ENCODE assay signal across 26 cellular contexts in genomic region chr5:113268232-113268631, GRCh38.
DNase-seq lines count a peak whose midpoint lies in the region; ATAC-seq, FAIRE-seq and TF ChIP-seq lines count a peak whose summit lies in the region.
"Had no signal": no experiment of that assay in that cellular context is flagged by ENCODE, and none has a peak within 500 bp of the region (broad histone marks: within the 10 kb centered on the region; RNA-seq: fewer than 3 reads in every experiment).

No MANE protein-coding gene starts in this region.

- H3K14ac ChIP-seq in H1 (ENCODE audit: insufficient read length), result no peak overlapping the region

- H3F3A ChIP-seq in PC-3 (ENCODE audit: low read length, unreplicated experiment) (no peaks in the 10 kb centered on the region), smooth muscle cell (ENCODE audit: low read depth) (no peaks in the 10 kb centered on the region)

- no peak overlapping the region for H3K4ac ChIP-seq in H1 (replicated peaks; ENCODE audit: insufficient read length, low read depth, low read length)

- H3K79me1 ChIP-seq in H1 (ENCODE audit: low read depth, low read length), result no peaks in the 10 kb centered on the region; the same call in 1 of the 2 replicates

- 0 out of 2 replicates have a peak overlapping the region, but pooled peaks have one; percentile 17 for H2BK20ac ChIP-seq in H1 (ENCODE audit: low read length)

- no peaks in the 10 kb centered on the region for H3K23me2 ChIP-seq in H1 (ENCODE audit: low read depth, low read length)

- H4K8ac ChIP-seq in H1 (ENCODE audit: extremely low read depth, insufficient read depth, low read length), result no peak overlapping the region

- H3K27me3 ChIP-seq in PC-3 (ENCODE audit: low read length) (no peaks in the 10 kb centered on the region), H1 (replicated peaks in 1 of 4; ENCODE audit: control insufficient read depth in 3 of 4, extremely low read depth in 1 of 4, insufficient read depth in 3 of 4, low read length in 3 of 4) (no peaks in the 10 kb centered on the region; a peak in 1 of 7 replicates), keratinocyte (ENCODE audit: control insufficient read depth, extremely low read depth, insufficient read depth, low read length) (no peaks in the 10 kb centered on the region), smooth muscle cell (ENCODE audit: low read depth) (no peaks in the 10 kb centered on the region), colonic mucosa (no peaks in the 10 kb centered on the region)

- H3K27ac ChIP-seq in PC-3 (ENCODE audit: low read length) (no peak overlapping the region), H1 (ENCODE audit: low read depth, low read length) (no peak overlapping the region), keratinocyte (ENCODE audit: control insufficient read depth, insufficient read depth, low read length) (peak overlapping the region; percentile 96), smooth muscle cell (ENCODE audit: low read depth) (no peak overlapping the region), colonic mucosa (no peak overlapping the region)
- H3K27ac ChIP-seq: A549; BLaER1 treated with 17β-estradiol and CSF1 and Interleukin-3, amounts not matched to agents 10 nM and 100 nM had no signal

- H3K9ac ChIP-seq in PC-3 (ENCODE audit: low read length) (no peak overlapping the region), H1 (replicated peaks in 1 of 4; ENCODE audit: extremely low read depth in 1 of 4, low read depth in 3 of 4, low read length in 3 of 4) (no peak overlapping the region), keratinocyte (ENCODE audit: control insufficient read depth, extremely low read depth, insufficient read depth, low read length) (peak overlapping the region; percentile 76), smooth muscle cell (ENCODE audit: low read depth) (no peak overlapping the region), colonic mucosa (ENCODE audit: low read depth in 2 of 2, low read length in 2 of 2) (no peak overlapping the region)
- H3K9ac ChIP-seq: BLaER1 treated with 17β-estradiol and CSF1 and Interleukin-3, amounts not matched to agents 10 nM and 100 nM; SK-N-SH had no signal

- intact Hi-C loops in PC-3 (cut with micrococcal nuclease), result no loop called here
- intact Hi-C loops in sciatic nerve (cut with DNase I), result no loop called here
- intact Hi-C loops in colonic mucosa (cut with DNase I), result no loop called here

- peak; percentile 28 for FAIRE-seq in H1 (lab: Jason Lieb, UNC)
- no peak for FAIRE-seq in keratinocyte (lab: Jason Lieb, UNC)
- FAIRE-seq: A549, D721Med, GM18507, HTR-8/SVneo had no signal

- TF ChIP-seq POLR2A in H1 (IDR thresholded peaks at IDR 0.05; ENCODE audit: control extremely low read depth in 1 of 2, low read depth in 2 of 2, low read length in 2 of 2), result no peak

- H2BK120ac ChIP-seq in H1 (replicated peaks; ENCODE audit: low read depth, low read length), result no peak overlapping the region

- CTCF ChIA-PET in PC-3 (lab: Charles Lee) (no interaction called here), H1 (lab: Charles Lee; ENCODE audit: partially characterized antibody) (interaction anchor here (0.9 kb wide), 1 partner anchor 122 kb away, joined by 3 read pairs; no protein-coding TSS in a partner anchor)

- peak; percentile 47 for DNase-seq in PC-3
- DNase-seq in H1 (ENCODE audit: low read depth in 1 of 2, low spot score in 2 of 2), result no peak
- DNase-seq in keratinocyte (ENCODE audit: low read depth, low spot score), result peak; percentile 25
- no peak for DNase-seq in smooth muscle cell (lab: John Stamatoyannopoulos, UW; ENCODE audit: unreplicated experiment)
- DNase-seq in sciatic nerve (ENCODE audit: low spot score), result no peak
- DNase-seq in colonic mucosa, result no peak
- DNase-seq in activated CD4-positive, alpha-beta T cell treated with anti-CD3 and anti-CD28 coated beads, Interleukin-2, amount 50 U/mL, for 48 hours, result no peak
- DNase-seq: AML-193; CD4-positive, alpha-beta T cell; DMS53; H7; IMR-90; KG1; NCI-H1048; NCI-H1417; NCI-H1694; NCI-H2029 treated with DMSO at 0.1 percent for 48 hours; NCI-H446 treated with DMSO at 0.1 percent for 48 hours; NCI-H526; SK-N-SH had no signal

- H2BK15ac ChIP-seq in H1 (ENCODE audit: low read length), result no peak overlapping the region; the same call in 1 of the 2 replicates

- H3K56ac ChIP-seq in H1 (replicated peaks; ENCODE audit: insufficient read length, low read depth, low read length), result no peak overlapping the region

- no peak overlapping the region for H4K5ac ChIP-seq in H1 (ENCODE audit: insufficient read length, low read depth, low read length)

- no peak overlapping the region for H2BK5ac ChIP-seq in H1 (ENCODE audit: low read depth, low read length)

- H2AK5ac ChIP-seq in H1 (ENCODE audit: low read depth, low read length), result peak overlapping the region; percentile 9; the same call in 1 of the 2 replicates

- no peaks in the 10 kb centered on the region for H3K9me2 ChIP-seq in PC-3 (replicated peaks; ENCODE audit: low read length)
- H3K9me2 ChIP-seq: SK-N-SH had no signal

- H2BK12ac ChIP-seq in H1 (ENCODE audit: low read depth, low read length), result 0 out of 2 replicates have a peak overlapping the region, but pooled peaks have one; percentile 30

- H3K4me3 ChIP-seq in PC-3 (ENCODE audit: low read length) (no peak overlapping the region), H1 (ENCODE audit: extremely low read depth in 1 of 4, insufficient read depth in 2 of 4, low read depth in 3 of 4, low read length in 4 of 4) (no peak overlapping the region), keratinocyte (ENCODE audit: control insufficient read depth in 2 of 3, extremely low read depth in 1 of 3, insufficient read depth in 2 of 3, low read depth in 1 of 3, low read length in 3 of 3) (no peak overlapping the region), smooth muscle cell (no peak overlapping the region), colonic mucosa (no peak overlapping the region)
- H3K4me3 ChIP-seq: A549; BLaER1 treated with 17β-estradiol and CSF1 and Interleukin-3, amounts not matched to agents 10 nM and 100 nM had no signal

- no peak for TF ChIP-seq EP300 in H1 (IDR thresholded peaks at IDR 0.05; ENCODE audit: borderline replicate concordance in 1 of 2, low read depth in 2 of 2, low read length in 2 of 2)

- H2AFZ ChIP-seq in PC-3 (ENCODE audit: low read length) (no peak overlapping the region), H1 (ENCODE audit: low read length) (no peak overlapping the region), keratinocyte (ENCODE audit: control insufficient read depth, low read length) (no peak overlapping the region), smooth muscle cell (ENCODE audit: low read depth) (no peak overlapping the region)

- POLR2A ChIA-PET in PC-3 (lab: Charles Lee; ENCODE audit: unreplicated experiment), result no interaction called here
- POLR2A ChIA-PET in H1 (lab: Charles Lee; ENCODE audit: partially characterized antibody), result no interaction called here

- ATAC-seq in PC-3 (peak; percentile 42), sciatic nerve (no peak)
- ATAC-seq: A549, Panc1 had no signal

- dilution Hi-C loops in keratinocyte (cut with MboI; ENCODE audit: extremely low pct_ligation_motif_present, low sequenced_read_pairs), result no loop called here

- H3K4me1 ChIP-seq in PC-3 (ENCODE audit: insufficient read depth, low read length), result peaks cover 15% of the 10 kb centered on the region
- H3K4me1 ChIP-seq in H1 (replicated peaks in 1 of 4; ENCODE audit: control insufficient read depth in 3 of 4, insufficient read depth in 4 of 4, low read length in 3 of 4), result peaks cover 2 to 32% (median 23%) of the 10 kb centered on the region in 4 experiments; a peak in 5 of 7 replicates
- H3K4me1 ChIP-seq in keratinocyte (ENCODE audit: control insufficient read depth, extremely low read depth, insufficient read depth, low read length), result peaks cover 82% of the 10 kb centered on the region
- H3K4me1 ChIP-seq in smooth muscle cell (ENCODE audit: low read depth), result peaks cover 47% of the 10 kb centered on the region
- H3K4me1 ChIP-seq in colonic mucosa, result no peaks in the 10 kb centered on the region
- H3K4me1 ChIP-seq: A549 had no signal

- 0 out of 2 replicates have a peak overlapping the region, but pooled peaks have one; percentile 29 for H3K18ac ChIP-seq in H1 (ENCODE audit: extremely low read depth, low read length)

- H4K20me1 ChIP-seq in PC-3 (ENCODE audit: low read length) (no peaks in the 10 kb centered on the region), H1 (replicated peaks in 1 of 2; ENCODE audit: control insufficient read depth in 1 of 2, insufficient read depth in 2 of 2, low read length in 2 of 2) (no peaks in the 10 kb centered on the region), keratinocyte (ENCODE audit: control insufficient read depth, extremely low read depth, insufficient read depth, low read length) (no peaks in the 10 kb centered on the region), smooth muscle cell (ENCODE audit: low read depth) (peaks cover 30% of the 10 kb centered on the region)
- H4K20me1 ChIP-seq: BLaER1 treated with 17β-estradiol and CSF1 and Interleukin-3, amounts not matched to agents 10 nM and 100 nM had no signal

- no peaks in the 10 kb centered on the region for H3K9me1 ChIP-seq in keratinocyte (ENCODE audit: control insufficient read depth, extremely low read depth, insufficient read depth, low read length)

- 95% methylated on average over 4 of the region's 4 CpGs; no CpG with 5 or more reads in 1 of the 2 experiments for WGBS in H1 (ENCODE audit: extremely low coverage in 1 of 2, insufficient coverage in 1 of 2, insufficient read length in 1 of 2, insufficient replicate concordance in 2 of 2, low coverage in 1 of 2, low lambda C conversion rate in 2 of 2, missing lambda C conversion rate in 1 of 2), 2 experiments
- WGBS in smooth muscle cell (ENCODE audit: low lambda C conversion rate), result 84% methylated on average over 4 of the region's 4 CpGs

- H3K9me3 ChIP-seq in PC-3 (ENCODE audit: low read length), result no peaks in the 10 kb centered on the region
- no peaks in the 10 kb centered on the region for H3K9me3 ChIP-seq in H1 (ENCODE audit: insufficient read depth in 2 of 2, low read depth in 1 of 2, low read length in 1 of 2)
- no peaks in the 10 kb centered on the region for H3K9me3 ChIP-seq in keratinocyte (ENCODE audit: control insufficient read depth, low read depth, low read length)
- H3K9me3 ChIP-seq in smooth muscle cell (replicated peaks; ENCODE audit: low read depth), result no peaks in the 10 kb centered on the region
- no peaks in the 10 kb centered on the region for H3K9me3 ChIP-seq in colonic mucosa
- H3K9me3 ChIP-seq: A549; BLaER1 treated with 17β-estradiol and CSF1 and Interleukin-3, amounts not matched to agents 10 nM and 100 nM; SK-N-SH had no signal

- H3K36me3 ChIP-seq in PC-3 (ENCODE audit: low read depth, low read length) (no peaks in the 10 kb centered on the region), H1 (ENCODE audit: control insufficient read depth in 2 of 4, insufficient read depth in 4 of 4, low read length in 3 of 4) (no peaks in the 10 kb centered on the region), keratinocyte (ENCODE audit: control insufficient read depth in 2 of 2, extremely low read depth in 1 of 2, insufficient read depth in 2 of 2, low read length in 2 of 2) (no peaks in the 10 kb centered on the region), smooth muscle cell (ENCODE audit: low read depth) (no peaks in the 10 kb centered on the region), colonic mucosa (no peaks in the 10 kb centered on the region)
- H3K36me3 ChIP-seq: BLaER1 treated with 17β-estradiol and CSF1 and Interleukin-3, amounts not matched to agents 10 nM and 100 nM had no signal

- H3K23ac ChIP-seq in H1 (ENCODE audit: insufficient read length), result no peak overlapping the region

- TF ChIP-seq CTCF in PC-3 (conservative IDR thresholded peaks at IDR 0.05; ENCODE audit: low read depth, low read length), result no peak
- no peak for TF ChIP-seq CTCF in H1 (IDR thresholded peaks at IDR 0.05; ENCODE audit: control extremely low read depth in 1 of 3, insufficient read depth in 1 of 3, low read depth in 1 of 3, low read length in 3 of 3)
- no peak for TF ChIP-seq CTCF in keratinocyte (optimal IDR thresholded peaks at IDR 0.05 in 1 of 3, IDR thresholded peaks at IDR 0.05 in 1 of 3, conservative IDR thresholded peaks at IDR 0.05 in 1 of 3; ENCODE audit: extremely low read depth in 1 of 3, insufficient read depth in 2 of 3, low read length in 3 of 3)
- TF ChIP-seq CTCF in smooth muscle cell (IDR thresholded peaks at IDR 0.05; ENCODE audit: borderline replicate concordance, insufficient read depth, poor library complexity, severe bottlenecking), result no peak
- no peak for TF ChIP-seq CTCF in colonic mucosa (IDR thresholded peaks at IDR 0.05)

- TF ChIP-seq RAD21 in H1 (IDR thresholded peaks at IDR 0.05 in 1 of 2, conservative IDR thresholded peaks at IDR 0.05 in 1 of 2; ENCODE audit: low read depth in 2 of 2, low read length in 2 of 2), result no peak

- no TSS peak for BruUV-seq in PC-3 (replicated peaks; lab: Mats Ljungman, UMichigan)

- H3K79me2 ChIP-seq in PC-3 (ENCODE audit: low read length), result no peaks in the 10 kb centered on the region
- peaks cover 0 to 65% of the 10 kb centered on the region in 2 experiments; a peak in 3 of 4 replicates for H3K79me2 ChIP-seq in H1 (ENCODE audit: control insufficient read depth in 1 of 2, insufficient read depth in 2 of 2, low read length in 2 of 2)
- peaks cover 59% of the 10 kb centered on the region for H3K79me2 ChIP-seq in keratinocyte (ENCODE audit: control insufficient read depth, insufficient read depth, low read length)
- peaks cover 3% of the 10 kb centered on the region for H3K79me2 ChIP-seq in smooth muscle cell (ENCODE audit: low read depth)

- no peak overlapping the region for H3K4me2 ChIP-seq in PC-3 (ENCODE audit: low read length)
- H3K4me2 ChIP-seq in H1 (ENCODE audit: insufficient read depth in 1 of 2, low read depth in 2 of 2, low read length in 2 of 2), result no peak overlapping the region; a peak in 1 of 4 replicates
- H3K4me2 ChIP-seq in keratinocyte (ENCODE audit: control insufficient read depth, extremely low read depth, insufficient read depth, low read depth, low read length), result peak overlapping the region; percentile 93
- peak overlapping the region; percentile 13 for H3K4me2 ChIP-seq in smooth muscle cell
- H3K4me2 ChIP-seq: A549; BLaER1 treated with 17β-estradiol and CSF1 and Interleukin-3, amounts not matched to agents 10 nM and 100 nM; SK-N-SH had no signal

- no peak overlapping the region for H4K91ac ChIP-seq in H1 (replicated peaks; ENCODE audit: insufficient read length, low read length)

Comparison
In these comparisons a context has a peak if more than half of its experiments do, and no peak if none do; other contexts are left out.
1. DNase-seq: peak in PC-3 (single experiment) and keratinocyte (single experiment); none in H1 (0 of 2), smooth muscle cell (single experiment), sciatic nerve (single experiment), colonic mucosa (single experiment) and activated CD4-positive, alpha-beta T cell treated with anti-CD3 and anti-CD28 coated beads, Interleukin-2, amount 50 U/mL, for 48 hours (0 of 2).
2. H3K4me2 ChIP-seq: peak in keratinocyte (single experiment) and smooth muscle cell (single experiment); none in PC-3 (single experiment) and H1 (0 of 2).